Comparison of ENCODE assay signal across 1 cellular context in the genomic region with DNA sequence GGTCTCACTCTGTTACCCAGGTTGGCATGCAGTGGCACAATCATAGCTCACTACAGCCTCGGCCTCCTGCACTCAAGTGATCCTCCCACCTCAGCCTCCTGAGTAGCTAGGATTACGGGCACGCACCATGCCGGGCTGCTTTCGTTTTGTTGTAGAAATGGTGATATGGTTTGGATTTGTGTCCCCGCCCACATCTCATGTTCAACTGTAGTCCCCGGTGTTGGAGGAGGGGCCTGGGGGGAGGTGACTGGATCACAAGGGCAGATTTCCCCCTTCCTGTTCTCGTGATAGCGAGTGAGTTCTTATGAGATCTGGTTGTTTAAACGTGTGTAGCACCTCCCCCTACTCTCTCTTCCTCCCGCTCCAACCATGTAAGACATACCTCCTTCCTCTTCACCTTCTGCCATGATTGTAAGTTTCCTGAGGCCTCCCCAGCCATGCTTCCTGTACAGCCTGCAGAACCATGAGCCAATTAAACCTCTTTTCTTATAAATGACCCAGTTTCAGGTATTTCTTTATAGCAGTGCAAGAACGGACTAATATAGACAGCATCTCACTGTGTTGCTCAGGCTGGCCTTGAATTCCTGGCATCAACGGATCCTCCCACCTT.
TF ChIP-seq lines count a peak whose summit lies in the region.

No MANE protein-coding gene starts in this region.

TF ChIP-seq in K562, 482 proteins besides CTCF, POLR2A, EP300 and RAD21 (continued from another document and continues in another):
- TF ChIP-seq, protein P1, sequence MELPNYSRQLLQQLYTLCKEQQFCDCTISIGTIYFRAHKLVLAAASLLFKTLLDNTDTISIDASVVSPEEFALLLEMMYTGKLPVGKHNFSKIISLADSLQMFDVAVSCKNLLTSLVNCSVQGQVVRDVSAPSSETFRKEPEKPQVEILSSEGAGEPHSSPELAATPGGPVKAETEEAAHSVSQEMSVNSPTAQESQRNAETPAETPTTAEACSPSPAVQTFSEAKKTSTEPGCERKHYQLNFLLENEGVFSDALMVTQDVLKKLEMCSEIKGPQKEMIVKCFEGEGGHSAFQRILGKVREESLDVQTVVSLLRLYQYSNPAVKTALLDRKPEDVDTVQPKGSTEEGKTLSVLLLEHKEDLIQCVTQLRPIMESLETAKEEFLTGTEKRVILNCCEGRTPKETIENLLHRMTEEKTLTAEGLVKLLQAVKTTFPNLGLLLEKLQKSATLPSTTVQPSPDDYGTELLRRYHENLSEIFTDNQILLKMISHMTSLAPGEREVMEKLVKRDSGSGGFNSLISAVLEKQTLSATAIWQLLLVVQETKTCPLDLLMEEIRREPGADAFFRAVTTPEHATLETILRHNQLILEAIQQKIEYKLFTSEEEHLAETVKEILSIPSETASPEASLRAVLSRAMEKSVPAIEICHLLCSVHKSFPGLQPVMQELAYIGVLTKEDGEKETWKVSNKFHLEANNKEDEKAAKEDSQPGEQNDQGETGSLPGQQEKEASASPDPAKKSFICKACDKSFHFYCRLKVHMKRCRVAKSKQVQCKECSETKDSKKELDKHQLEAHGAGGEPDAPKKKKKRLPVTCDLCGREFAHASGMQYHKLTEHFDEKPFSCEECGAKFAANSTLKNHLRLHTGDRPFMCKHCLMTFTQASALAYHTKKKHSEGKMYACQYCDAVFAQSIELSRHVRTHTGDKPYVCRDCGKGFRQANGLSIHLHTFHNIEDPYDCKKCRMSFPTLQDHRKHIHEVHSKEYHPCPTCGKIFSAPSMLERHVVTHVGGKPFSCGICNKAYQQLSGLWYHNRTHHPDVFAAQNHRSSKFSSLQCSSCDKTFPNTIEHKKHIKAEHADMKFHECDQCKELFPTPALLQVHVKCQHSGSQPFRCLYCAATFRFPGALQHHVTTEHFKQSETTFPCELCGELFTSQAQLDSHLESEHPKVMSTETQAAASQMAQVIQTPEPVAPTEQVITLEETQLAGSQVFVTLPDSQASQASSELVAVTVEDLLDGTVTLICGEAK (IDR thresholded peaks at IDR 0.05): no peak
- TF ChIP-seq, protein P1 (CRISPR knock-in tag; IDR thresholded peaks at IDR 0.05): no peak
- TF ChIP-seq, protein P2, sequence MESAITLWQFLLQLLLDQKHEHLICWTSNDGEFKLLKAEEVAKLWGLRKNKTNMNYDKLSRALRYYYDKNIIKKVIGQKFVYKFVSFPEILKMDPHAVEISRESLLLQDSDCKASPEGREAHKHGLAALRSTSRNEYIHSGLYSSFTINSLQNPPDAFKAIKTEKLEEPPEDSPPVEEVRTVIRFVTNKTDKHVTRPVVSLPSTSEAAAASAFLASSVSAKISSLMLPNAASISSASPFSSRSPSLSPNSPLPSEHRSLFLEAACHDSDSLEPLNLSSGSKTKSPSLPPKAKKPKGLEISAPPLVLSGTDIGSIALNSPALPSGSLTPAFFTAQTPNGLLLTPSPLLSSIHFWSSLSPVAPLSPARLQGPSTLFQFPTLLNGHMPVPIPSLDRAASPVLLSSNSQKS (CRISPR knock-in tag; IDR thresholded peaks at IDR 0.05): no peak
- TF ChIP-seq, protein P3, sequence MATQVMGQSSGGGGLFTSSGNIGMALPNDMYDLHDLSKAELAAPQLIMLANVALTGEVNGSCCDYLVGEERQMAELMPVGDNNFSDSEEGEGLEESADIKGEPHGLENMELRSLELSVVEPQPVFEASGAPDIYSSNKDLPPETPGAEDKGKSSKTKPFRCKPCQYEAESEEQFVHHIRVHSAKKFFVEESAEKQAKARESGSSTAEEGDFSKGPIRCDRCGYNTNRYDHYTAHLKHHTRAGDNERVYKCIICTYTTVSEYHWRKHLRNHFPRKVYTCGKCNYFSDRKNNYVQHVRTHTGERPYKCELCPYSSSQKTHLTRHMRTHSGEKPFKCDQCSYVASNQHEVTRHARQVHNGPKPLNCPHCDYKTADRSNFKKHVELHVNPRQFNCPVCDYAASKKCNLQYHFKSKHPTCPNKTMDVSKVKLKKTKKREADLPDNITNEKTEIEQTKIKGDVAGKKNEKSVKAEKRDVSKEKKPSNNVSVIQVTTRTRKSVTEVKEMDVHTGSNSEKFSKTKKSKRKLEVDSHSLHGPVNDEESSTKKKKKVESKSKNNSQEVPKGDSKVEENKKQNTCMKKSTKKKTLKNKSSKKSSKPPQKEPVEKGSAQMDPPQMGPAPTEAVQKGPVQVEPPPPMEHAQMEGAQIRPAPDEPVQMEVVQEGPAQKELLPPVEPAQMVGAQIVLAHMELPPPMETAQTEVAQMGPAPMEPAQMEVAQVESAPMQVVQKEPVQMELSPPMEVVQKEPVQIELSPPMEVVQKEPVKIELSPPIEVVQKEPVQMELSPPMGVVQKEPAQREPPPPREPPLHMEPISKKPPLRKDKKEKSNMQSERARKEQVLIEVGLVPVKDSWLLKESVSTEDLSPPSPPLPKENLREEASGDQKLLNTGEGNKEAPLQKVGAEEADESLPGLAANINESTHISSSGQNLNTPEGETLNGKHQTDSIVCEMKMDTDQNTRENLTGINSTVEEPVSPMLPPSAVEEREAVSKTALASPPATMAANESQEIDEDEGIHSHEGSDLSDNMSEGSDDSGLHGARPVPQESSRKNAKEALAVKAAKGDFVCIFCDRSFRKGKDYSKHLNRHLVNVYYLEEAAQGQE (CRISPR knock-in tag; IDR thresholded peaks at IDR 0.05; ENCODE audit: low read depth): no peak
- TF ChIP-seq ZNF224 (CRISPR knock-in tag; IDR thresholded peaks at IDR 0.05) (no peak), PURB (CRISPR knock-in tag; IDR thresholded peaks at IDR 0.05; ENCODE audit: low read depth) (no peak), GATA2 (CRISPR knock-in tag; IDR thresholded peaks at IDR 0.05) (no peak), CXXC5 (CRISPR knock-in tag; IDR thresholded peaks at IDR 0.05) (peak; percentile 47; the same call in 1 of the 2 replicates), FOXJ3 (CRISPR knock-in tag; IDR thresholded peaks at IDR 0.05) (no peak), GABPB1 (CRISPR knock-in tag; IDR thresholded peaks at IDR 0.05) (no peak; the same call in 1 of the 2 replicates), BCOR (IDR thresholded peaks at IDR 0.05) (no peak), ZFP30 (CRISPR knock-in tag; IDR thresholded peaks at IDR 0.05; ENCODE audit: borderline replicate concordance) (no peak), ZNF232 (CRISPR knock-in tag; IDR thresholded peaks at IDR 0.05) (no peak), XRCC5 (IDR thresholded peaks at IDR 0.05; ENCODE audit: low read depth, low read length) (no peak), ZNF324 (CRISPR knock-in tag; IDR thresholded peaks at IDR 0.05) (peak; percentile 70), HCFC1 (IDR thresholded peaks at IDR 0.05; ENCODE audit: low read depth, low read length) (no peak), DDX20 (tag; IDR thresholded peaks at IDR 0.05; ENCODE audit: low read depth) (no peak), ZBTB7A (IDR thresholded peaks at IDR 0.05; ENCODE audit: borderline replicate concordance, control insufficient read depth, low read depth, low read length) (peak; percentile 53; the same call in 1 of the 2 replicates), PYGO2 (tag; IDR thresholded peaks at IDR 0.05) (no peak), ZNF764 (CRISPR knock-in tag; IDR thresholded peaks at IDR 0.05; ENCODE audit: low read depth) (no peak), KLF16 (IDR thresholded peaks at IDR 0.05) (no peak)
- TF ChIP-seq, protein P4, sequence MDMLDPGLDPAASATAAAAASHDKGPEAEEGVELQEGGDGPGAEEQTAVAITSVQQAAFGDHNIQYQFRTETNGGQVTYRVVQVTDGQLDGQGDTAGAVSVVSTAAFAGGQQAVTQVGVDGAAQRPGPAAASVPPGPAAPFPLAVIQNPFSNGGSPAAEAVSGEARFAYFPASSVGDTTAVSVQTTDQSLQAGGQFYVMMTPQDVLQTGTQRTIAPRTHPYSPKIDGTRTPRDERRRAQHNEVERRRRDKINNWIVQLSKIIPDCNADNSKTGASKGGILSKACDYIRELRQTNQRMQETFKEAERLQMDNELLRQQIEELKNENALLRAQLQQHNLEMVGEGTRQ (CRISPR knock-in tag; IDR thresholded peaks at IDR 0.05): no peak
- TF ChIP-seq, protein P5, sequence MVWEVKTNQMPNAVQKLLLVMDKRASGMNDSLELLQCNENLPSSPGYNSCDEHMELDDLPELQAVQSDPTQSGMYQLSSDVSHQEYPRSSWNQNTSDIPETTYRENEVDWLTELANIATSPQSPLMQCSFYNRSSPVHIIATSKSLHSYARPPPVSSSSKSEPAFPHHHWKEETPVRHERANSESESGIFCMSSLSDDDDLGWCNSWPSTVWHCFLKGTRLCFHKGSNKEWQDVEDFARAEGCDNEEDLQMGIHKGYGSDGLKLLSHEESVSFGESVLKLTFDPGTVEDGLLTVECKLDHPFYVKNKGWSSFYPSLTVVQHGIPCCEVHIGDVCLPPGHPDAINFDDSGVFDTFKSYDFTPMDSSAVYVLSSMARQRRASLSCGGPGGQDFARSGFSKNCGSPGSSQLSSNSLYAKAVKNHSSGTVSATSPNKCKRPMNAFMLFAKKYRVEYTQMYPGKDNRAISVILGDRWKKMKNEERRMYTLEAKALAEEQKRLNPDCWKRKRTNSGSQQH (CRISPR knock-in tag; IDR thresholded peaks at IDR 0.05): no peak
- TF ChIP-seq, protein P6, sequence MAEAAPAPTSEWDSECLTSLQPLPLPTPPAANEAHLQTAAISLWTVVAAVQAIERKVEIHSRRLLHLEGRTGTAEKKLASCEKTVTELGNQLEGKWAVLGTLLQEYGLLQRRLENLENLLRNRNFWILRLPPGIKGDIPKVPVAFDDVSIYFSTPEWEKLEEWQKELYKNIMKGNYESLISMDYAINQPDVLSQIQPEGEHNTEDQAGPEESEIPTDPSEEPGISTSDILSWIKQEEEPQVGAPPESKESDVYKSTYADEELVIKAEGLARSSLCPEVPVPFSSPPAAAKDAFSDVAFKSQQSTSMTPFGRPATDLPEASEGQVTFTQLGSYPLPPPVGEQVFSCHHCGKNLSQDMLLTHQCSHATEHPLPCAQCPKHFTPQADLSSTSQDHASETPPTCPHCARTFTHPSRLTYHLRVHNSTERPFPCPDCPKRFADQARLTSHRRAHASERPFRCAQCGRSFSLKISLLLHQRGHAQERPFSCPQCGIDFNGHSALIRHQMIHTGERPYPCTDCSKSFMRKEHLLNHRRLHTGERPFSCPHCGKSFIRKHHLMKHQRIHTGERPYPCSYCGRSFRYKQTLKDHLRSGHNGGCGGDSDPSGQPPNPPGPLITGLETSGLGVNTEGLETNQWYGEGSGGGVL (CRISPR knock-in tag; IDR thresholded peaks at IDR 0.05): no peak
- TF ChIP-seq, protein P7, sequence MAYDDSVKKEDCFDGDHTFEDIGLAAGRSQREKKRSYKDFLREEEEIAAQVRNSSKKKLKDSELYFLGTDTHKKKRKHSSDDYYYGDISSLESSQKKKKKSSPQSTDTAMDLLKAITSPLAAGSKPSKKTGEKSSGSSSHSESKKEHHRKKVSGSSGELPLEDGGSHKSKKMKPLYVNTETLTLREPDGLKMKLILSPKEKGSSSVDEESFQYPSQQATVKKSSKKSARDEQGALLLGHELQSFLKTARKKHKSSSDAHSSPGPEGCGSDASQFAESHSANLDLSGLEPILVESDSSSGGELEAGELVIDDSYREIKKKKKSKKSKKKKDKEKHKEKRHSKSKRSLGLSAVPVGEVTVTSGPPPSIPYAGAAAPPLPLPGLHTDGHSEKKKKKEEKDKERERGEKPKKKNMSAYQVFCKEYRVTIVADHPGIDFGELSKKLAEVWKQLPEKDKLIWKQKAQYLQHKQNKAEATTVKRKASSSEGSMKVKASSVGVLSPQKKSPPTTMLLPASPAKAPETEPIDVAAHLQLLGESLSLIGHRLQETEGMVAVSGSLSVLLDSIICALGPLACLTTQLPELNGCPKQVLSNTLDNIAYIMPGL (CRISPR knock-in tag; IDR thresholded peaks at IDR 0.05): no peak
- TF ChIP-seq, protein P8, sequence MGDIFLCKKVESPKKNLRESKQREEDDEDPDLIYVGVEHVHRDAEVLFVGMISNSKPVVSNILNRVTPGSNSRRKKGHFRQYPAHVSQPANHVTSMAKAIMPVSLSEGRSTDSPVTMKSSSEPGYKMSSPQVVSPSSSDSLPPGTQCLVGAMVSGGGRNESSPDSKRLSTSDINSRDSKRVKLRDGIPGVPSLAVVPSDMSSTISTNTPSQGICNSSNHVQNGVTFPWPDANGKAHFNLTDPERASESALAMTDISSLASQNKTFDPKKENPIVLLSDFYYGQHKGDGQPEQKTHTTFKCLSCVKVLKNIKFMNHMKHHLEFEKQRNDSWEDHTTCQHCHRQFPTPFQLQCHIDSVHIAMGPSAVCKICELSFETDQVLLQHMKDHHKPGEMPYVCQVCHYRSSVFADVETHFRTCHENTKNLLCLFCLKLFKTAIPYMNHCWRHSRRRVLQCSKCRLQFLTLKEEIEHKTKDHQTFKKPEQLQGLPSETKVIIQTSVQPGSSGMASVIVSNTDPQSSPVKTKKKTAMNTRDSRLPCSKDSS (IDR thresholded peaks at IDR 0.05; ENCODE audit: low read depth, partially characterized antibody): no peak
- TF ChIP-seq, protein P9, sequence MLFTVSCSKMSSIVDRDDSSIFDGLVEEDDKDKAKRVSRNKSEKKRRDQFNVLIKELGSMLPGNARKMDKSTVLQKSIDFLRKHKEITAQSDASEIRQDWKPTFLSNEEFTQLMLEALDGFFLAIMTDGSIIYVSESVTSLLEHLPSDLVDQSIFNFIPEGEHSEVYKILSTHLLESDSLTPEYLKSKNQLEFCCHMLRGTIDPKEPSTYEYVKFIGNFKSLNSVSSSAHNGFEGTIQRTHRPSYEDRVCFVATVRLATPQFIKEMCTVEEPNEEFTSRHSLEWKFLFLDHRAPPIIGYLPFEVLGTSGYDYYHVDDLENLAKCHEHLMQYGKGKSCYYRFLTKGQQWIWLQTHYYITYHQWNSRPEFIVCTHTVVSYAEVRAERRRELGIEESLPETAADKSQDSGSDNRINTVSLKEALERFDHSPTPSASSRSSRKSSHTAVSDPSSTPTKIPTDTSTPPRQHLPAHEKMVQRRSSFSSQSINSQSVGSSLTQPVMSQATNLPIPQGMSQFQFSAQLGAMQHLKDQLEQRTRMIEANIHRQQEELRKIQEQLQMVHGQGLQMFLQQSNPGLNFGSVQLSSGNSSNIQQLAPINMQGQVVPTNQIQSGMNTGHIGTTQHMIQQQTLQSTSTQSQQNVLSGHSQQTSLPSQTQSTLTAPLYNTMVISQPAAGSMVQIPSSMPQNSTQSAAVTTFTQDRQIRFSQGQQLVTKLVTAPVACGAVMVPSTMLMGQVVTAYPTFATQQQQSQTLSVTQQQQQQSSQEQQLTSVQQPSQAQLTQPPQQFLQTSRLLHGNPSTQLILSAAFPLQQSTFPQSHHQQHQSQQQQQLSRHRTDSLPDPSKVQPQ (CRISPR knock-in tag; IDR thresholded peaks at IDR 0.05; ENCODE audit: borderline replicate concordance): no peak
